Comparison of ENCODE assay signal across 2 cellular contexts in the genomic region with DNA sequence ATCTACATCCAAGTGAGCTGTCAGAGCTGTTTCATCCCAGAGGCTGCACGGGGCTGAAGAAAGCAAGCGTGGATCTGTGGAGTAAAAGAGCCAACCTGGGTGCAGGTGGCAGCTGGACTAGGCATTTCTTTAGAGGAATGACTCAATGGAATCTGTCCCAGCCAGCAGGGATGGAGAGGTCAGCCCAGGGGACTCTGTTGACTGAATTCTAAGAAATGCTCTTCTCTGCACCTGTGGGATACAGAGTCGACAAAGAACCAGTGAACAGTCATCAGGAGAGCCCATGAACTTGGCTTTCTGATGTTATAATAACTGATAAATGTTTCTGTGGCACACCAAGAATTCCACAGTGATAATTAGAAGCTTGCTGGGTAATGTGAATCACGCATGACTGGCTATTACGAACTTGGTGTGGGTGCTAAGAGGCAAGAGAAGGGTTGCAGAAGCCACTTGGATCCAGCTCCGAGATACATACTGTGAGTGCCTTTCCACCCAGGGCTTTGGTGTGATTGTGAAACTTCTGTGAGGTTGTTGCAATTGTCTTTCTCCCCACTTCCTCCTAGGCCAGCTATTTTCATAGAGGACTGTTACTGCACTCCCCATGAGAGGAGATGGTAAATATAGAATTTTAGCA.
TF ChIP-seq lines count a peak whose summit lies in the region.

No MANE protein-coding gene starts in this region.

TF ChIP-seq in IMR-90, 13 proteins besides CTCF, POLR2A, EP300 and RAD21:
- TF ChIP-seq RFX5 (IDR thresholded peaks at IDR 0.05; ENCODE audit: low read depth, low read length) = no peak
- peak; percentile 95 for TF ChIP-seq CEBPB (IDR thresholded peaks at IDR 0.05; ENCODE audit: low read depth, low read length)
- TF ChIP-seq USF2 (IDR thresholded peaks at IDR 0.05; ENCODE audit: low read depth, low read length) = no peak
- no peak for TF ChIP-seq MAZ (IDR thresholded peaks at IDR 0.05; ENCODE audit: borderline replicate concordance, low read depth, low read length)
- no peak for TF ChIP-seq RCOR1 (IDR thresholded peaks at IDR 0.05; ENCODE audit: insufficient replicate concordance, low read length)
TF ChIP-seq in IMR-90: peak in this region for 1.

TF ChIP-seq in GM12878, 131 proteins besides CTCF, POLR2A, EP300 and RAD21:
- TF ChIP-seq CEBPB (IDR thresholded peaks at IDR 0.05; ENCODE audit: borderline replicate concordance in 1 of 2, low read depth in 2 of 2, low read length in 2 of 2) (no peak), ZNF274 (IDR thresholded peaks at IDR 0.05; ENCODE audit: insufficient read depth, insufficient read length) (no peak), RELA (IDR thresholded peaks at IDR 0.05; ENCODE audit: borderline replicate concordance, partially characterized antibody) (no peak), SPI1 (IDR thresholded peaks at IDR 0.05; ENCODE audit: borderline replicate concordance, insufficient read depth, low read depth, low read length) (peak; percentile 77), BCLAF1 (IDR thresholded peaks at IDR 0.05) (no peak), STAT1 (conservative IDR thresholded peaks at IDR 0.05) (no peak)
